17 cellular contexts compared by ENCODE assay signal in the genomic region with DNA sequence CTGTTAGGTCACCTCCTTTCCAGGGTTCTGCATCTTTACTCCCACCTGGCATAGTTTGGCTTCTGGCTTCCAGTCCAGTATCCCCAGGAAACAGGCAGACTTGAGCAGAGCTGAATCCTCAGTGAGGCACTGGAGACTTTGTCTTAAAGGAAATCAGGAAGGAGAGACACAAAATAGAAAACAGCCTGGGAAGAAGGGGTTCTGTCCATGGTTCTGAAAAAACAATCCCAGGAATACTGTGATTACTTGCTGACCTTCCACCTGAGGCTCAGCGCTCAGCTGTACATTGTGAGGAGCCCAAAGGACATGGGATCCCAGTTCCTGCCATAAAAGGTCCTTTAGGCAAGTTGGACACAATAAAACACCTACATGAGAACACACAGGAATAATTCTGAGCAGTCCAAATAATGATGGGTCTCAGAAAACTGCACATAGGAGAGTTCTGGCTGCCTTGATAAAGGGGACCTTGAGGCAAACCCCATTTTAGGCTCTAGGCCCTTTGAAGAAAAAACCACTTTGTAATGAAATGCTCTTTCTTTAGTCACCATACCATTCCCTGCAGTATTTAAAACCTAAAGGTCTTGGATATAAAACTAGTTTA.
DNase-seq lines count a peak whose midpoint lies in the region; ATAC-seq and TF ChIP-seq lines count a peak whose summit lies in the region.
"Had no signal": no experiment of that assay in that cellular context is flagged by ENCODE, and none has a peak within 500 bp of the region (broad histone marks: within the 10 kb centered on the region; RNA-seq: fewer than 3 reads in every experiment).

No MANE protein-coding gene starts in this region.

- H3K27ac ChIP-seq in cardiac muscle cell (no peak overlapping the region), smooth muscle cell (ENCODE audit: low read depth) (no peak overlapping the region)
- H3K27ac ChIP-seq: esophagus squamous epithelium had no signal

- intact Hi-C loops in Right ventricle myocardium inferior (cut with DNase I) = no loop called here

- TF ChIP-seq CTCF in cardiac muscle cell (IDR thresholded peaks at IDR 0.05; ENCODE audit: low read depth, low read length) = no peak
- TF ChIP-seq CTCF in smooth muscle cell (IDR thresholded peaks at IDR 0.05; ENCODE audit: borderline replicate concordance, insufficient read depth, poor library complexity, severe bottlenecking) = no peak

- ATAC-seq in Right ventricle myocardium inferior = no peak
- no peak for ATAC-seq in GM21825 (IDR thresholded peaks at IDR 0.05; ENCODE audit: unreplicated experiment)
- ATAC-seq: natural killer cell, T-helper 17 cell had no signal

- H2AFZ ChIP-seq in smooth muscle cell (ENCODE audit: low read depth) = no peak overlapping the region

- H3K9me3 ChIP-seq in cardiac muscle cell (ENCODE audit: low read depth) = no peaks in the 10 kb centered on the region
- no peaks in the 10 kb centered on the region for H3K9me3 ChIP-seq in smooth muscle cell (replicated peaks; ENCODE audit: low read depth)
- H3K9me3 ChIP-seq: esophagus squamous epithelium had no signal

- H3K4me1 ChIP-seq in cardiac muscle cell (ENCODE audit: low read depth) (no peaks in the 10 kb centered on the region), smooth muscle cell (ENCODE audit: low read depth) (no peaks in the 10 kb centered on the region)

- H3K9ac ChIP-seq in smooth muscle cell (ENCODE audit: low read depth) = no peak overlapping the region

- peak; percentile 40 to 75 for DNase-seq in cardiac muscle cell (ENCODE audit: low read depth in 1 of 2, low spot score in 1 of 2)
- no peak for DNase-seq in Right ventricle myocardium inferior (ENCODE audit: missing footprints)
- DNase-seq in amniotic epithelial cell (ENCODE audit: low read depth) = peak; percentile 36
- DNase-seq in glomerular visceral epithelial cell (ENCODE audit: extremely low spot score) = peak; percentile 5
- no peak for DNase-seq in activated T-cell treated with anti-CD3 and anti-CD28 coated beads, Interleukin-2, amount 50 U/mL, for 1 hour
- no peak for DNase-seq in T-helper 1 cell
- DNase-seq in smooth muscle cell (lab: John Stamatoyannopoulos, UW; ENCODE audit: unreplicated experiment) = no peak
- DNase-seq: activated CD4-positive, alpha-beta memory T cell treated with anti-CD3 and anti-CD28 coated beads for 36 hours; activated effector memory CD4-positive, alpha-beta T cell treated with anti-CD3 and anti-CD28 coated beads, Interleukin-2, amount 50 U/mL, for 16 hours; DND-41; esophagus squamous epithelium; Kasumi-1; kidney; natural killer cell; NCI-H2029; T-helper 17 cell had no signal

- no peaks in the 10 kb centered on the region for H3K27me3 ChIP-seq in cardiac muscle cell
- H3K27me3 ChIP-seq in smooth muscle cell (ENCODE audit: low read depth) = peaks cover 25% of the 10 kb centered on the region

- H3K4me3 ChIP-seq in cardiac muscle cell (no peak overlapping the region), smooth muscle cell (no peak overlapping the region)
- H3K4me3 ChIP-seq: esophagus squamous epithelium had no signal

- H3F3A ChIP-seq in smooth muscle cell (ENCODE audit: low read depth) = no peaks in the 10 kb centered on the region

- no peak overlapping the region for H3K4me2 ChIP-seq in smooth muscle cell

- no peaks in the 10 kb centered on the region for H3K79me2 ChIP-seq in smooth muscle cell (ENCODE audit: low read depth)

- no peaks in the 10 kb centered on the region for H3K36me3 ChIP-seq in cardiac muscle cell
- H3K36me3 ChIP-seq in smooth muscle cell (ENCODE audit: low read depth) = no peaks in the 10 kb centered on the region
- H3K36me3 ChIP-seq: esophagus squamous epithelium had no signal

- no peaks in the 10 kb centered on the region for H4K20me1 ChIP-seq in smooth muscle cell (ENCODE audit: low read depth)

- WGBS in smooth muscle cell (ENCODE audit: low lambda C conversion rate) = 44% methylated on average over 1 of the region's 1 CpG

Comparison
In these comparisons a context has a peak if more than half of its experiments do, and no peak if none do; other contexts are left out.
1. DNase-seq: peak in cardiac muscle cell (2 of 2), amniotic epithelial cell (single experiment) and glomerular visceral epithelial cell (single experiment); none in Right ventricle myocardium inferior (single experiment), activated T-cell treated with anti-CD3 and anti-CD28 coated beads, Interleukin-2, amount 50 U/mL, for 1 hour (single experiment), T-helper 1 cell (0 of 5) and smooth muscle cell (single experiment).